Comparison of ENCODE assay signal across 9 cellular contexts in the genomic region with DNA sequence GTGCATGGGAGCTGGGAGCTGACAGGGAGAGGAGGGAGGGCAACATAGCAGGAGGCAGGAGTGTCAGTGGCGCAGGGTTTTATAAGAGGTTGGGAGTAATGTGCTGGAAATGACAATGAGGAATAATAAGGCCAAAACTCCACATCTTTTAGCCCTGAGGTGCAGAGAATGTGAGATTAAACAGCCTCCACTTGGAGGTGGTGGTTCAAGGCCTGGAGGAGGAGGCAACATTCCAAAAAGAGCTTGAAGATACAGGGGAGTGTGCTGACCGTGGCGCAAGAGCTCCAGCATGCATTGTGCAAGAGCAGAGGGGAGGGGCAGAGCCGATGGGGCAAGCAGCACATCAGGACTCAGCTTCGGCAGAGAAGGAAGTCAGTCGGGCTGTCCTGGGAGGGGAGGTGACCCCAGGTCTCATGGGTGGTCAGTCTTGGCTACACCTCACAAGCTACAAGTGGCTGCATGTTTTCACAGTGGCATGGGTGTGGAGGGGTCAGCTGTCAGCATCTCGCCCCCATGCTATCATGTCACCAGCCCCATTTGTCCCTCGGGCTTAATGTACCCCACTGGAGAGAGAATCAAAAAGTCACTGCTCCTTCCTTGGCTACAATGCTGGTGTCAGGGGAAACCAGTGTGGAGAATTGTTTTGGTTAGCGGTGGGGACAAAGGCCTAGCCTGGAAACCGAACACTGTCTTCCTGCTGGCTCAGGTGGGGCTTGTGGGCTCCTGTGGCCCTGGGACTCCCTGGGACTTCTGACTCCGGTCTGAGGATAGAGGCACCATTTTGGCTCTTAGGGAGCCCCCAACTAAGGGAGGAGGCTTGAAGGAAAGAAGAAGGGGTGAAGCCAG.
DNase-seq lines count a peak whose midpoint lies in the region; ATAC-seq and TF ChIP-seq lines count a peak whose summit lies in the region.
"Had no signal": no experiment of that assay in that cellular context is flagged by ENCODE, and none has a peak within 500 bp of the region (broad histone marks: within the 10 kb centered on the region; RNA-seq: fewer than 3 reads in every experiment).

No MANE protein-coding gene starts in this region.

- H3K4me1 ChIP-seq in gastroesophageal sphincter (peaks cover 0 to 13% (median 3%) of the 10 kb centered on the region in 3 donors), osteoblast (ENCODE audit: insufficient read depth, low read length) (peaks cover 9% of the 10 kb centered on the region)

- H3K27me3 ChIP-seq in gastroesophageal sphincter: no peaks in the 10 kb centered on the region
- H3K27me3 ChIP-seq in osteoblast (ENCODE audit: insufficient read depth, low read length): no peaks in the 10 kb centered on the region

- H3K36me3 ChIP-seq in gastroesophageal sphincter: no peaks in the 10 kb centered on the region
- H3K36me3 ChIP-seq in osteoblast (ENCODE audit: insufficient read depth, low read length): no peaks in the 10 kb centered on the region

- TF ChIP-seq EP300 in gastroesophageal sphincter (IDR thresholded peaks at IDR 0.05): no peak

- 38 to 65% methylated on average over 6 to 8 of the region's 11 CpGs for WGBS in gastroesophageal sphincter (ENCODE audit: low coverage in 1 of 2), 2 donors

- peak overlapping the region in 3 of 4 donors; percentile 64 to 73 (median 67) for H3K27ac ChIP-seq in gastroesophageal sphincter
- H3K27ac ChIP-seq in osteoblast (ENCODE audit: low read depth, low read length): peak overlapping the region; percentile 17

- no peaks in the 10 kb centered on the region for H3K79me2 ChIP-seq in osteoblast (ENCODE audit: insufficient read depth, low read length)

- peak overlapping the region; percentile 28 for H3K4me2 ChIP-seq in osteoblast (ENCODE audit: insufficient read depth, low read length)

- no peaks in the 10 kb centered on the region for H4K20me1 ChIP-seq in osteoblast (ENCODE audit: insufficient read depth, low read length)

- no peak for TF ChIP-seq CTCF in gastroesophageal sphincter (IDR thresholded peaks at IDR 0.05)
- no peak for TF ChIP-seq CTCF in osteoblast (IDR thresholded peaks at IDR 0.05; ENCODE audit: extremely low read depth, low read depth, low read length)

- DNase-seq in Ammon's horn (ENCODE audit: low spot score): peak; percentile 80
- peak; percentile 96 for DNase-seq in SIG-M5 treated with dmso at 0.1 percent for 504 hours (lab: John Stamatoyannopoulos, UW; ENCODE audit: unreplicated experiment)
- peak; percentile 83 for DNase-seq in osteoblast (ENCODE audit: insufficient read length, low spot score, missing footprints)
- no peak for DNase-seq in mesenteric fat pad (ENCODE audit: low spot score)
- no peak for DNase-seq in NCI-H2227 (lab: John Stamatoyannopoulos, UW; ENCODE audit: unreplicated experiment)
- DNase-seq: NCI-H1092 had no signal

- H3K9me3 ChIP-seq in gastroesophageal sphincter: peaks cover 0 to 12% (median 0%) of the 10 kb centered on the region in 3 donors
- H3K9me3 ChIP-seq in osteoblast (ENCODE audit: low read depth, low read length): peaks cover 7% of the 10 kb centered on the region

- ATAC-seq in gastroesophageal sphincter (peak; percentile 91), HG03108 (IDR thresholded peaks at IDR 0.05; ENCODE audit: unreplicated experiment) (no peak), GM18870 (IDR thresholded peaks at IDR 0.05; ENCODE audit: unreplicated experiment) (no peak)

- TF ChIP-seq POLR2A in gastroesophageal sphincter (IDR thresholded peaks at IDR 0.05): no peak

- peak overlapping the region; percentile 80 for H2AFZ ChIP-seq in osteoblast (ENCODE audit: low read length)

- no peak overlapping the region for H3K4me3 ChIP-seq in gastroesophageal sphincter
- H3K4me3 ChIP-seq in osteoblast (ENCODE audit: insufficient read depth, low read length): peak overlapping the region; percentile 13

Comparison
In these comparisons a context has a peak if more than half of its experiments do, and no peak if none do; other contexts are left out.
1. DNase-seq: peak in Ammon's horn (single experiment), SIG-M5 treated with dmso at 0.1 percent for 504 hours (single experiment) and osteoblast (single experiment); none in mesenteric fat pad (single experiment) and NCI-H2227 (single experiment).